1 cellular context compared by ENCODE assay signal in the genomic region with DNA sequence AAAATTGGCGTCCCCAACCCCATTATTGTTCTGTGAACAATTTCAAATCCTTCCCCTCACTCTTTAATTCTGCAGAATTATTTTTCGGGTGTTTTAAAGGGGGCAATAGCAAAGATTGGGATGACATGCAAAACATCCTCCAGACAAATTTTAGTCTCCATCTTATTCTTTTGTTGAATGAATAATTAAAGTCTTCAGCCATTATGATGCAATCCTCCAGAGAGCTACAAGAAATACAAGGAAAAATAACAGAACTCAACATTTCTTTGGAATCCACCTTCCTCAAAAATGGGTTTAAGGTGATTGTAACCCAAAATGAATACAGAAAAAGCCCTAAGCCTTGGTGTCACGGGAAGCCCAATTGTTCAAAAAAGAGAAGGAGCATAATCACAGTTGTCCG.
TF ChIP-seq lines count a peak whose summit lies in the region.

No MANE protein-coding gene starts in this region.

TF ChIP-seq in WTC11, 78 proteins besides CTCF, POLR2A, EP300 and RAD21 (continued from another document):
- TF ChIP-seq, protein P1, sequence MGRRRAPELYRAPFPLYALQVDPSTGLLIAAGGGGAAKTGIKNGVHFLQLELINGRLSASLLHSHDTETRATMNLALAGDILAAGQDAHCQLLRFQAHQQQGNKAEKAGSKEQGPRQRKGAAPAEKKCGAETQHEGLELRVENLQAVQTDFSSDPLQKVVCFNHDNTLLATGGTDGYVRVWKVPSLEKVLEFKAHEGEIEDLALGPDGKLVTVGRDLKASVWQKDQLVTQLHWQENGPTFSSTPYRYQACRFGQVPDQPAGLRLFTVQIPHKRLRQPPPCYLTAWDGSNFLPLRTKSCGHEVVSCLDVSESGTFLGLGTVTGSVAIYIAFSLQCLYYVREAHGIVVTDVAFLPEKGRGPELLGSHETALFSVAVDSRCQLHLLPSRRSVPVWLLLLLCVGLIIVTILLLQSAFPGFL (CRISPR knock-in tag; IDR thresholded peaks at IDR 0.05; ENCODE audit: borderline replicate concordance): no peak
- TF ChIP-seq MYBL2 (CRISPR knock-in tag; IDR thresholded peaks at IDR 0.05): no peak
- no peak for TF ChIP-seq CBFB (CRISPR knock-in tag; IDR thresholded peaks at IDR 0.05; ENCODE audit: low read depth)
TF ChIP-seq in WTC11: peak in this region for 0.
